Comparison of ENCODE assay signal across 9 cellular contexts in genomic region chr2:23988371-23988770, GRCh38. TPM values are rescaled to one million over a fixed set of nuclear protein-coding genes. Genes with fewer than 3 reads are reported as not detected.
DNase-seq lines count a peak whose midpoint lies in the region; ATAC-seq and TF ChIP-seq lines count a peak whose summit lies in the region.
"Had no signal": no experiment of that assay in that cellular context is flagged by ENCODE, and none has a peak within 500 bp of the region (broad histone marks: within the 10 kb centered on the region; RNA-seq: fewer than 3 reads in every experiment).

No MANE protein-coding gene starts in this region.

- H3K27me3 Mint-ChIP-seq in Calu3 (ENCODE audit: unreplicated experiment), result no peaks in the 10 kb centered on the region

- in situ Hi-C loops in SK-MEL-5 (cut with HindIII; ENCODE audit: low pct_unique_long_range_greater_than_20kb, low sequenced_read_pairs), result no loop called here

- peaks cover 24 to 32% of the 10 kb centered on the region in 2 experiments for H3K36me3 ChIP-seq in HEK293 (ENCODE audit: control insufficient read depth in 2 of 2, insufficient read depth in 1 of 2, low read length in 2 of 2)

- H3K4me1 ChIP-seq in HEK293 (ENCODE audit: control insufficient read depth, insufficient read depth, low read length), result no peaks in the 10 kb centered on the region; the same call in 1 of the 2 replicates

- BruUV-seq in Calu3 (replicated peaks; lab: Mats Ljungman, UMichigan), result no TSS peak

- H3K27ac Mint-ChIP-seq in Calu3 (ENCODE audit: unreplicated experiment), result no peak overlapping the region

- no peaks in the 10 kb centered on the region for H3K9me3 Mint-ChIP-seq in Calu3 (ENCODE audit: low read depth, unreplicated experiment)

- TF ChIP-seq CTCF in Calu3 (IDR thresholded peaks at IDR 0.05; ENCODE audit: unreplicated experiment) (peak; percentile 15), HEK293 (tag by site-specific recombination; IDR thresholded peaks at IDR 0.05) (0 out of 2 replicates have a peak, but pooled peaks have one; percentile 11)

- no peak overlapping the region for H3K27ac ChIP-seq in HEK293 (ENCODE audit: extremely low read depth, low read depth, low read length)

- POLR2A ChIA-PET in HEK293 (lab: Yijun Ruan, JAX), result no interaction called here

- no peak overlapping the region for H3K4me3 Mint-ChIP-seq in Calu3 (ENCODE audit: low read depth, unreplicated experiment)

- CTCF ChIA-PET in Calu3 (lab: Charles Lee) (interaction anchor here (0.7 kb wide), 1 partner anchor 885 kb away, joined by 4 read pairs; no protein-coding TSS in a partner anchor), HEK293 (lab: Yijun Ruan, JAX) (no interaction called here)

- no peak overlapping the region for H3K4me3 ChIP-seq in HEK293 (ENCODE audit: low read depth, low read length)

- peaks cover 5% of the 10 kb centered on the region for H3K36me3 Mint-ChIP-seq in Calu3 (ENCODE audit: insufficient read depth, unreplicated experiment)

- ATAC-seq in left colon (peak; percentile 52), GM18519 (IDR thresholded peaks at IDR 0.05; ENCODE audit: low FRiP score, unreplicated experiment) (no peak), HG02678 (IDR thresholded peaks at IDR 0.05; ENCODE audit: unreplicated experiment) (no peak), GM21360 (IDR thresholded peaks at IDR 0.05; ENCODE audit: unreplicated experiment) (no peak)

- no peaks in the 10 kb centered on the region for H3K4me1 Mint-ChIP-seq in Calu3 (ENCODE audit: low read depth, unreplicated experiment)

- intact Hi-C loops in Calu3 (cut with micrococcal nuclease; ENCODE audit: unreplicated experiment), result loop anchor here (1.0 kb wide), 1 partner anchor 96 kb away; the partner anchor contains the start of gene TP53I3
- intact Hi-C loops in left colon (cut with DNase I, micrococcal nuclease), result no loop called here

- H3K9me3 ChIP-seq in HEK293 (ENCODE audit: control insufficient read depth, insufficient read depth, low read depth, low read length), result no peaks in the 10 kb centered on the region

- DNase-seq in Calu3 (no peak), SK-MEL-5 (ENCODE audit: low read depth, low spot score) (peak; percentile 31), left colon (no peak), hypothalamus (lab: John Stamatoyannopoulos, UW) (no peak)
- DNase-seq: activated CD4-positive, alpha-beta T cell treated with anti-CD3 and anti-CD28 coated beads for 1 hour had no signal

TF ChIP-seq in HEK293, 187 proteins besides CTCF, POLR2A, EP300 and RAD21:
- TF ChIP-seq ZNF654 (tag by site-specific recombination; IDR thresholded peaks at IDR 0.05; ENCODE audit: low read depth) (peak; percentile 41), YY1 (tag by site-specific recombination; IDR thresholded peaks at IDR 0.05) (no peak), SCRT2 (tag by site-specific recombination; IDR thresholded peaks at IDR 0.05) (peak; percentile 63; the same call in 1 of the 2 replicates)

RNA-seq across cellular contexts. Expression of gene MFSD2B, which starts 21.5 kb away (rescaled TPM):
- 0.37 TPM in 1 of 2 replicates, not detected in the other for total RNA-seq in Calu3 (2022)
- not detected in 2 replicates for total RNA-seq in SK-MEL-5 (2014; rRNA removed; shearing (Covaris generic))
- polyA plus RNA-seq in SK-MEL-5 (2015; cell fraction: cytosol; rRNA removed), result not detected in 2 replicates
- 3.1 TPM in 1 of 2 replicates, not detected in the other for polyA plus RNA-seq in SK-MEL-5 (2015; cell fraction: nucleus; rRNA removed)
- total RNA-seq in left colon, result under 1 TPM in 1 of 2 donors, not detected in 1; 0.09 TPM

RNA-seq across cellular contexts. Expression of gene UBXN2A, which starts 48.1 kb away (rescaled TPM):
- total RNA-seq in Calu3 (2022), result 12.8 and 15.1 TPM in 2 replicates
- 37.7 and 39.4 TPM in 2 replicates for total RNA-seq in SK-MEL-5 (2014; rRNA removed; shearing (Covaris generic))
- polyA plus RNA-seq in SK-MEL-5 (2015; cell fraction: cytosol; rRNA removed), result 21.1 and 30.4 TPM in 2 replicates
- 5.9 and 9.9 TPM in 2 replicates for polyA plus RNA-seq in SK-MEL-5 (2015; cell fraction: nucleus; rRNA removed)
- 10 to 100 TPM; 15.6 to 15.8 TPM for total RNA-seq in left colon

RNA-seq across cellular contexts. Expression of gene WDCP, which starts 58.8 kb away (rescaled TPM):
- total RNA-seq in Calu3 (2022) (13.4 and 17.2 TPM in 2 replicates), left colon (1 to 10 TPM; 3.2 to 4.2 TPM)
- total RNA-seq in SK-MEL-5 (2014; rRNA removed; shearing (Covaris generic)), result 22.6 and 23.3 TPM in 2 replicates
- 15.9 and 17.1 TPM in 2 replicates for polyA plus RNA-seq in SK-MEL-5 (2015; cell fraction: cytosol; rRNA removed)
- 31.0 and 31.4 TPM in 2 replicates for polyA plus RNA-seq in SK-MEL-5 (2015; cell fraction: nucleus; rRNA removed)
